Comparison of ENCODE assay signal across 1 cellular context in the genomic region with DNA sequence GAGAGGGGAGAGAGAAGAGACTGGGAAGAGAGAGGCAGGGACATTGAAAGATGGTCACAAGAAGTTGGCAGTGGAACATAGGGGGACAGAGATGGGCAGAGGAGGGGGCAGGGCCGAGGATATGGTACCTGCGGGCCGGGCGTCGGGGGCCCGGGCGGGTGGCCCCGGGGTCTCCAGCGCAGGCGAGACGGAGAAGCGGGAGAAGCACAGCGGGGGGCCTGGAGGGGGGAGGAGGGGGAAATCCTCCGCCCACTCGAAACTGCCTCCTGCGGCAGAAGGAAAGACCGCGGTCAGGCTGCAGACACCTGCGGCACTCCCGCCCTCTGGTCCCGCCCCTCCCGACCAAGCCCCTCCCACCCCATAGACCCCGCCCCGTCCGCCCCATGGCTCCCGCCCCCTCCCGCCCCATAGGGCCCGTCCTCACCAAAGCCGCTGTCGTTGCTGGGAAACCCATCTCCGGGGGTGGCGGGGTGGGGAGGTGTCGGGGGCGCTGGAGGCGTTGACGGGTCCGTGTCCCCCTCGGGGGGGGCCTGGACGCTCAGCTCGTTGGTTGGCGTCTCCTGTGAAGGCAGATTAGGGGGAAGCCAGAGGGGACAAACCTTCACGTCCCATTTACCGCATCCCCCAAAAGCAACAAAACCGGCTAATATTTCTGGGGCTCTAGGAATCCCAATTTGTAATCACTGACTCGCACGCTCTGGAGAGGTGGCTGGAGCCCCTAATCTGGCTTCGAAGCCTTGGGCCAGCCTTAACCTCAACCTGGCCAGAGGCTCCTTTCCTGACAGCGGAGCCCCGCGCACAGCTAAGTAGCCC.
TF ChIP-seq lines count a peak whose summit lies in the region.

No MANE protein-coding gene starts in this region.

TF ChIP-seq in GM23338, 12 proteins besides CTCF, POLR2A, EP300 and RAD21 (continued from another document):
- TF ChIP-seq, protein P1, sequence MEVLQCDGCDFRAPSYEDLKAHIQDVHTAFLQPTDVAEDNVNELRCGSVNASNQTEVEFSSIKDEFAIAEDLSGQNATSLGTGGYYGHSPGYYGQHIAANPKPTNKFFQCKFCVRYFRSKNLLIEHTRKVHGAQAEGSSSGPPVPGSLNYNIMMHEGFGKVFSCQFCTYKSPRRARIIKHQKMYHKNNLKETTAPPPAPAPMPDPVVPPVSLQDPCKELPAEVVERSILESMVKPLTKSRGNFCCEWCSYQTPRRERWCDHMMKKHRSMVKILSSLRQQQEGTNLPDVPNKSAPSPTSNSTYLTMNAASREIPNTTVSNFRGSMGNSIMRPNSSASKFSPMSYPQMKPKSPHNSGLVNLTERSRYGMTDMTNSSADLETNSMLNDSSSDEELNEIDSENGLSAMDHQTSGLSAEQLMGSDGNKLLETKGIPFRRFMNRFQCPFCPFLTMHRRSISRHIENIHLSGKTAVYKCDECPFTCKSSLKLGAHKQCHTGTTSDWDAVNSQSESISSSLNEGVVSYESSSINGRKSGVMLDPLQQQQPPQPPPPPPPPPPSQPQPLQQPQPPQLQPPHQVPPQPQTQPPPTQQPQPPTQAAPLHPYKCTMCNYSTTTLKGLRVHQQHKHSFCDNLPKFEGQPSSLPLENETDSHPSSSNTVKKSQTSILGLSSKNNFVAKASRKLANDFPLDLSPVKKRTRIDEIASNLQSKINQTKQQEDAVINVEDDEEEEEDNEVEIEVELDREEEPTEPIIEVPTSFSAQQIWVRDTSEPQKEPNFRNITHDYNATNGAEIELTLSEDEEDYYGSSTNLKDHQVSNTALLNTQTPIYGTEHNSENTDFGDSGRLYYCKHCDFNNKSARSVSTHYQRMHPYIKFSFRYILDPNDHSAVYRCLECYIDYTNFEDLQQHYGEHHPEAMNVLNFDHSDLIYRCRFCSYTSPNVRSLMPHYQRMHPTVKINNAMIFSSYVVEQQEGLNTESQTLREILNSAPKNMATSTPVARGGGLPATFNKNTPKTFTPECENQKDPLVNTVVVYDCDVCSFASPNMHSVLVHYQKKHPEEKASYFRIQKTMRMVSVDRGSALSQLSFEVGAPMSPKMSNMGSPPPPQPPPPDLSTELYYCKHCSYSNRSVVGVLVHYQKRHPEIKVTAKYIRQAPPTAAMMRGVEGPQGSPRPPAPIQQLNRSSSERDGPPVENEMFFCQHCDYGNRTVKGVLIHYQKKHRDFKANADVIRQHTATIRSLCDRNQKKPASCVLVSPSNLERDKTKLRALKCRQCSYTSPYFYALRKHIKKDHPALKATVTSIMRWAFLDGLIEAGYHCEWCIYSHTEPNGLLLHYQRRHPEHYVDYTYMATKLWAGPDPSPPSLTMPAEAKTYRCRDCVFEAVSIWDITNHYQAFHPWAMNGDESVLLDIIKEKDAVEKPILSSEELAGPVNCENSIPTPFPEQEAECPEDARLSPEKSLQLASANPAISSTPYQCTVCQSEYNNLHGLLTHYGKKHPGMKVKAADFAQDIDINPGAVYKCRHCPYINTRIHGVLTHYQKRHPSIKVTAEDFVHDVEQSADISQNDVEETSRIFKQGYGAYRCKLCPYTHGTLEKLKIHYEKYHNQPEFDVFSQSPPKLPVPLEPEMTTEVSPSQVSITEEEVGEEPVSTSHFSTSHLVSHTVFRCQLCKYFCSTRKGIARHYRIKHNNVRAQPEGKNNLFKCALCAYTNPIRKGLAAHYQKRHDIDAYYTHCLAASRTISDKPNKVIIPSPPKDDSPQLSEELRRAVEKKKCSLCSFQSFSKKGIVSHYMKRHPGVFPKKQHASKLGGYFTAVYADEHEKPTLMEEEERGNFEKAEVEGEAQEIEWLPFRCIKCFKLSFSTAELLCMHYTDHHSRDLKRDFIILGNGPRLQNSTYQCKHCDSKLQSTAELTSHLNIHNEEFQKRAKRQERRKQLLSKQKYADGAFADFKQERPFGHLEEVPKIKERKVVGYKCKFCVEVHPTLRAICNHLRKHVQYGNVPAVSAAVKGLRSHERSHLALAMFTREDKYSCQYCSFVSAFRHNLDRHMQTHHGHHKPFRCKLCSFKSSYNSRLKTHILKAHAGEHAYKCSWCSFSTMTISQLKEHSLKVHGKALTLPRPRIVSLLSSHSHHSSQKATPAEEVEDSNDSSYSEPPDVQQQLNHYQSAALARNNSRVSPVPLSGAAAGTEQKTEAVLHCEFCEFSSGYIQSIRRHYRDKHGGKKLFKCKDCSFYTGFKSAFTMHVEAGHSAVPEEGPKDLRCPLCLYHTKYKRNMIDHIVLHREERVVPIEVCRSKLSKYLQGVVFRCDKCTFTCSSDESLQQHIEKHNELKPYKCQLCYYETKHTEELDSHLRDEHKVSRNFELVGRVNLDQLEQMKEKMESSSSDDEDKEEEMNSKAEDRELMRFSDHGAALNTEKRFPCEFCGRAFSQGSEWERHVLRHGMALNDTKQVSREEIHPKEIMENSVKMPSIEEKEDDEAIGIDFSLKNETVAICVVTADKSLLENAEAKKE (CRISPR knock-in tag; IDR thresholded peaks at IDR 0.05): no peak
- TF ChIP-seq EZH2phosphoT487 (IDR thresholded peaks at IDR 0.05; ENCODE audit: unreplicated experiment) (no peak), ZNF331 (CRISPR knock-in tag; IDR thresholded peaks at IDR 0.05; ENCODE audit: low read depth) (no peak), EZH2 (IDR thresholded peaks at IDR 0.05; ENCODE audit: low read depth, unreplicated experiment) (no peak), JUNB (IDR thresholded peaks at IDR 0.05; ENCODE audit: unreplicated experiment) (no peak), CREB1 (CRISPR knock-in tag; IDR thresholded peaks at IDR 0.05; ENCODE audit: low read depth) (no peak), STAT1 (IDR thresholded peaks at IDR 0.05; ENCODE audit: unreplicated experiment) (no peak)
- TF ChIP-seq, protein P2, sequence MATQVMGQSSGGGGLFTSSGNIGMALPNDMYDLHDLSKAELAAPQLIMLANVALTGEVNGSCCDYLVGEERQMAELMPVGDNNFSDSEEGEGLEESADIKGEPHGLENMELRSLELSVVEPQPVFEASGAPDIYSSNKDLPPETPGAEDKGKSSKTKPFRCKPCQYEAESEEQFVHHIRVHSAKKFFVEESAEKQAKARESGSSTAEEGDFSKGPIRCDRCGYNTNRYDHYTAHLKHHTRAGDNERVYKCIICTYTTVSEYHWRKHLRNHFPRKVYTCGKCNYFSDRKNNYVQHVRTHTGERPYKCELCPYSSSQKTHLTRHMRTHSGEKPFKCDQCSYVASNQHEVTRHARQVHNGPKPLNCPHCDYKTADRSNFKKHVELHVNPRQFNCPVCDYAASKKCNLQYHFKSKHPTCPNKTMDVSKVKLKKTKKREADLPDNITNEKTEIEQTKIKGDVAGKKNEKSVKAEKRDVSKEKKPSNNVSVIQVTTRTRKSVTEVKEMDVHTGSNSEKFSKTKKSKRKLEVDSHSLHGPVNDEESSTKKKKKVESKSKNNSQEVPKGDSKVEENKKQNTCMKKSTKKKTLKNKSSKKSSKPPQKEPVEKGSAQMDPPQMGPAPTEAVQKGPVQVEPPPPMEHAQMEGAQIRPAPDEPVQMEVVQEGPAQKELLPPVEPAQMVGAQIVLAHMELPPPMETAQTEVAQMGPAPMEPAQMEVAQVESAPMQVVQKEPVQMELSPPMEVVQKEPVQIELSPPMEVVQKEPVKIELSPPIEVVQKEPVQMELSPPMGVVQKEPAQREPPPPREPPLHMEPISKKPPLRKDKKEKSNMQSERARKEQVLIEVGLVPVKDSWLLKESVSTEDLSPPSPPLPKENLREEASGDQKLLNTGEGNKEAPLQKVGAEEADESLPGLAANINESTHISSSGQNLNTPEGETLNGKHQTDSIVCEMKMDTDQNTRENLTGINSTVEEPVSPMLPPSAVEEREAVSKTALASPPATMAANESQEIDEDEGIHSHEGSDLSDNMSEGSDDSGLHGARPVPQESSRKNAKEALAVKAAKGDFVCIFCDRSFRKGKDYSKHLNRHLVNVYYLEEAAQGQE (IDR thresholded peaks at IDR 0.05; ENCODE audit: unreplicated experiment): no peak
- TF ChIP-seq, protein P3, sequence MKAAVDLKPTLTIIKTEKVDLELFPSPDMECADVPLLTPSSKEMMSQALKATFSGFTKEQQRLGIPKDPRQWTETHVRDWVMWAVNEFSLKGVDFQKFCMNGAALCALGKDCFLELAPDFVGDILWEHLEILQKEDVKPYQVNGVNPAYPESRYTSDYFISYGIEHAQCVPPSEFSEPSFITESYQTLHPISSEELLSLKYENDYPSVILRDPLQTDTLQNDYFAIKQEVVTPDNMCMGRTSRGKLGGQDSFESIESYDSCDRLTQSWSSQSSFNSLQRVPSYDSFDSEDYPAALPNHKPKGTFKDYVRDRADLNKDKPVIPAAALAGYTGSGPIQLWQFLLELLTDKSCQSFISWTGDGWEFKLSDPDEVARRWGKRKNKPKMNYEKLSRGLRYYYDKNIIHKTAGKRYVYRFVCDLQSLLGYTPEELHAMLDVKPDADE (IDR thresholded peaks at IDR 0.05): no peak
TF ChIP-seq in GM23338: peak in this region for 0.
